Comparison of ENCODE assay signal across 1 cellular context in genomic region chr15:51736069-51736468, GRCh38.
TF ChIP-seq lines count a peak whose summit lies in the region.

No MANE protein-coding gene starts in this region.

TF ChIP-seq in GM12878, 131 proteins besides CTCF, POLR2A, EP300 and RAD21 (continued from another document):
- TF ChIP-seq BCLAF1 (IDR thresholded peaks at IDR 0.05) (no peak), HDGF (IDR thresholded peaks at IDR 0.05) (no peak), BCL11A (IDR thresholded peaks at IDR 0.05; ENCODE audit: low read depth, low read length) (peak; percentile 81), MEF2B (IDR thresholded peaks at IDR 0.05; ENCODE audit: partially characterized antibody, poor library complexity, severe bottlenecking) (peak; percentile 96), IRF4 (IDR thresholded peaks at IDR 0.05; ENCODE audit: low read depth, low read length) (peak; percentile 66), IKZF1 (conservative IDR thresholded peaks at IDR 0.05) (peak; percentile 26; the same call in 1 of the 2 replicates), HDAC2 (IDR thresholded peaks at IDR 0.05) (no peak), YY1 (IDR thresholded peaks at IDR 0.05; ENCODE audit: low read depth, low read length) (no peak), NFYA (IDR thresholded peaks at IDR 0.05; ENCODE audit: borderline replicate concordance, low read depth, low read length) (no peak), MTA2 (IDR thresholded peaks at IDR 0.05; ENCODE audit: low read depth) (peak; percentile 40; the same call in 1 of the 2 replicates), CBX3 (IDR thresholded peaks at IDR 0.05; ENCODE audit: borderline replicate concordance, low read depth) (no peak), RAD51 (IDR thresholded peaks at IDR 0.05) (no peak), DPF2 (IDR thresholded peaks at IDR 0.05) (peak; percentile 20; the same call in 1 of the 2 replicates), RELB (IDR thresholded peaks at IDR 0.05; ENCODE audit: low read depth) (peak; percentile 17; the same call in 1 of the 2 replicates), BHLHE40 (IDR thresholded peaks at IDR 0.05; ENCODE audit: borderline replicate concordance in 1 of 2, low read depth in 2 of 2, low read length in 1 of 2) (0 out of 4 replicates have a peak, but pooled peaks of 1 of the 2 experiments have one; percentile 23), RUNX3 (IDR thresholded peaks at IDR 0.05; ENCODE audit: low read length) (peak; percentile 43; the same call in 1 of the 2 replicates), PAX5 (IDR thresholded peaks at IDR 0.05; ENCODE audit: borderline replicate concordance, low read depth, low read length) (0 out of 2 replicates have a peak, but pooled peaks have one; percentile 19), ELK1 (IDR thresholded peaks at IDR 0.05; ENCODE audit: low read depth, low read length) (no peak), SKIL (IDR thresholded peaks at IDR 0.05; ENCODE audit: low read depth, poor library complexity, severe bottlenecking) (no peak), ETV6 (conservative IDR thresholded peaks at IDR 0.05 in 1 of 2, IDR thresholded peaks at IDR 0.05 in 1 of 2; ENCODE audit: borderline replicate concordance in 1 of 2, low read depth in 1 of 2) (peak in 1 of 2 experiments; percentile 70; a peak in 1 of 4 replicates), TBL1XR1 (IDR thresholded peaks at IDR 0.05; ENCODE audit: low read depth, low read length) (no peak), TARDBP (IDR thresholded peaks at IDR 0.05; ENCODE audit: borderline replicate concordance) (no peak), MTA3 (IDR thresholded peaks at IDR 0.05; ENCODE audit: borderline replicate concordance, low read length) (peak; percentile 50; the same call in 1 of the 2 replicates), TCF3 (IDR thresholded peaks at IDR 0.05; ENCODE audit: borderline replicate concordance, insufficient read depth, low read depth, low read length) (no peak), ATF2 (IDR thresholded peaks at IDR 0.05; ENCODE audit: low read length) (peak; percentile 47; the same call in 1 of the 2 replicates), KAT2A (conservative IDR thresholded peaks at IDR 0.05; ENCODE audit: control insufficient read depth, low read depth, low read length) (no peak), CREM (IDR thresholded peaks at IDR 0.05; ENCODE audit: low read depth) (0 out of 2 replicates have a peak, but pooled peaks have one; percentile 9), RELA (IDR thresholded peaks at IDR 0.05; ENCODE audit: borderline replicate concordance, partially characterized antibody) (no peak), IKZF2 (IDR thresholded peaks at IDR 0.05) (peak in 1 of 2 experiments; percentile 44; a peak in 1 of 4 replicates), RB1 (IDR thresholded peaks at IDR 0.05; ENCODE audit: borderline replicate concordance) (no peak), EED (IDR thresholded peaks at IDR 0.05; ENCODE audit: low read depth) (0 out of 2 replicates have a peak, but pooled peaks have one; percentile 41), BCL3 (IDR thresholded peaks at IDR 0.05; ENCODE audit: borderline replicate concordance, insufficient read depth, low read depth, low read length, poor library complexity, severe bottlenecking) (peak; percentile 50), MYB (IDR thresholded peaks at IDR 0.05; ENCODE audit: borderline replicate concordance, low read depth, low read length) (no peak), JUNB (IDR thresholded peaks at IDR 0.05) (peak; percentile 69), FOXM1 (IDR thresholded peaks at IDR 0.05; ENCODE audit: low read depth, low read length) (peak; percentile 21; the same call in 1 of the 2 replicates), SIX5 (IDR thresholded peaks at IDR 0.05; ENCODE audit: low read depth, low read length, severe bottlenecking) (no peak), MXI1 (IDR thresholded peaks at IDR 0.05; ENCODE audit: low read depth, low read length) (no peak), NFIC (IDR thresholded peaks at IDR 0.05; ENCODE audit: low read depth, low read length) (peak; percentile 58)
